Comparison of ENCODE assay signal across 23 cellular contexts in genomic region chr2:36633470-36634092, GRCh38. TPM values are rescaled to one million over a fixed set of nuclear protein-coding genes. Genes with fewer than 3 reads are reported as not detected.
DNase-seq lines count a peak whose midpoint lies in the region; ATAC-seq lines count a peak whose summit lies in the region.
"Had no signal": no experiment of that assay in that cellular context is flagged by ENCODE, and none has a peak within 500 bp of the region (broad histone marks: within the 10 kb centered on the region; RNA-seq: fewer than 3 reads in every experiment).

No MANE protein-coding gene starts in this region.

- no peak overlapping the region for H3K27ac Mint-ChIP-seq in activated T-cell treated with anti-CD3 and anti-CD28 coated beads, Interleukin-2, amount 50 U/mL, for 24 hours
- H3K27ac Mint-ChIP-seq in activated T-helper 17 cell treated with anti-CD3 and anti-CD28 coated beads, Interleukin-2, amount 50 U/mL, for 72 hours: no peak overlapping the region
- H3K27ac Mint-ChIP-seq: activated CD4-positive, alpha-beta T cell treated with anti-CD3 and anti-CD28 coated beads, Interleukin-2, amount 10 ng/mL, durations not matched to agents 24 days and 14 days; immature natural killer cell; natural killer cell treated with Interleukin-12 subunit alpha and Interleukin-12 subunit beta and Interleukin-15 and Interleukin-18, amount 100 ng/mL, for 72 hours; T-helper 1 cell treated with Interleukin-12 subunit alpha and Interleukin-12 subunit beta and Interleukin-4 antibody, amounts not matched to agents 30 μg/mL and 1 μg/mL, for 36 hours; type B pancreatic cell had no signal

- no peak overlapping the region for H3K4me3 Mint-ChIP-seq in activated T-cell treated with anti-CD3 and anti-CD28 coated beads, Interleukin-2, amount 50 U/mL, for 4 hours
- H3K4me3 Mint-ChIP-seq in activated T-cell treated with anti-CD3 and anti-CD28 coated beads, Interleukin-2, amount 50 U/mL, for 24 hours: no peak overlapping the region
- no peak overlapping the region for H3K4me3 Mint-ChIP-seq in activated T-helper 17 cell treated with anti-CD3 and anti-CD28 coated beads, Interleukin-2, amount 50 U/mL, for 72 hours
- H3K4me3 Mint-ChIP-seq: activated CD4-positive, alpha-beta T cell treated with anti-CD3 and anti-CD28 coated beads, Interleukin-2, amount 10 ng/mL, durations not matched to agents 24 days and 14 days; immature natural killer cell; natural killer cell treated with Interleukin-12 subunit alpha and Interleukin-12 subunit beta and Interleukin-15 and Interleukin-18, amount 100 ng/mL, for 72 hours; T-helper 1 cell treated with Interleukin-12 subunit alpha and Interleukin-12 subunit beta and Interleukin-4 antibody, amounts not matched to agents 30 μg/mL and 1 μg/mL, for 36 hours; type B pancreatic cell had no signal

- H3K4me1 Mint-ChIP-seq in activated T-cell treated with anti-CD3 and anti-CD28 coated beads, Interleukin-2, amount 50 U/mL, for 4 hours (ENCODE audit: low read depth): no peaks in the 10 kb centered on the region
- peaks cover 1% of the 10 kb centered on the region for H3K4me1 Mint-ChIP-seq in activated T-cell treated with anti-CD3 and anti-CD28 coated beads, Interleukin-2, amount 50 U/mL, for 24 hours (ENCODE audit: low read depth)
- H3K4me1 Mint-ChIP-seq in activated T-helper 17 cell treated with anti-CD3 and anti-CD28 coated beads, Interleukin-2, amount 50 U/mL, for 72 hours: peaks cover 8% of the 10 kb centered on the region
- H3K4me1 Mint-ChIP-seq: immature natural killer cell had no signal

- no peak for DNase-seq in activated T-cell treated with anti-CD3 and anti-CD28 coated beads, Interleukin-2, amount 50 U/mL, for 4 hours
- DNase-seq in activated T-cell treated with anti-CD3 and anti-CD28 coated beads, Interleukin-2, amount 50 U/mL, for 24 hours: no peak
- DNase-seq in HS-5 (ENCODE audit: low read depth) (peak; percentile 36), iris pigment epithelial cell (ENCODE audit: low read depth) (peak; percentile 36), SW 1271 (lab: John Stamatoyannopoulos, UW) (no peak)
- DNase-seq: activated CD4-positive, alpha-beta T cell treated with anti-CD3 and anti-CD28 coated beads, Interleukin-2, amount 10 ng/mL, durations not matched to agents 24 days and 14 days; activated effector memory CD4-positive, alpha-beta T cell treated with anti-CD3 and anti-CD28 coated beads, Interleukin-2, amount 50 U/mL, for 16 hours; adrenal gland; cortex of kidney; DND-41; immature natural killer cell; KBM-7; left ventricle myocardium inferior; midbrain; NCI-H2171 treated with DMSO at 0.1 percent for 48 hours; NCI-H748 treated with DMSO at 0.1 percent for 48 hours; SIG-M5 had no signal

- ATAC-seq in activated T-cell treated with anti-CD3 and anti-CD28 coated beads, Interleukin-2, amount 50 U/mL, for 4 hours: peak; percentile 40 to 54
- peak; percentile 74 for ATAC-seq in activated T-helper 17 cell treated with anti-CD3 and anti-CD28 coated beads, Interleukin-2, amount 50 U/mL, for 72 hours (replicated peaks)
- ATAC-seq in GM18858 (IDR thresholded peaks at IDR 0.05; ENCODE audit: unreplicated experiment): no peak
- no peak for ATAC-seq in GM18861 (IDR thresholded peaks at IDR 0.05; ENCODE audit: unreplicated experiment)
- ATAC-seq: natural killer cell treated with Interleukin-12 subunit alpha and Interleukin-12 subunit beta and Interleukin-15 and Interleukin-18, amount 100 ng/mL, for 72 hours had no signal

- H3K36me3 Mint-ChIP-seq in activated T-cell treated with anti-CD3 and anti-CD28 coated beads, Interleukin-2, amount 50 U/mL, for 4 hours (ENCODE audit: insufficient read depth): no peaks in the 10 kb centered on the region
- H3K36me3 Mint-ChIP-seq in activated T-cell treated with anti-CD3 and anti-CD28 coated beads, Interleukin-2, amount 50 U/mL, for 24 hours (ENCODE audit: low read depth): no peaks in the 10 kb centered on the region
- H3K36me3 Mint-ChIP-seq in activated T-helper 17 cell treated with anti-CD3 and anti-CD28 coated beads, Interleukin-2, amount 50 U/mL, for 72 hours (ENCODE audit: low read depth): no peaks in the 10 kb centered on the region
- H3K36me3 Mint-ChIP-seq: natural killer cell treated with Interleukin-12 subunit alpha and Interleukin-12 subunit beta and Interleukin-15 and Interleukin-18, amount 100 ng/mL, for 72 hours; type B pancreatic cell had no signal

- peaks cover 14% of the 10 kb centered on the region for H3K27me3 Mint-ChIP-seq in activated T-cell treated with anti-CD3 and anti-CD28 coated beads, Interleukin-2, amount 50 U/mL, for 4 hours (ENCODE audit: low read depth)
- H3K27me3 Mint-ChIP-seq in activated T-cell treated with anti-CD3 and anti-CD28 coated beads, Interleukin-2, amount 50 U/mL, for 24 hours: peaks cover 18% of the 10 kb centered on the region
- peaks cover 29% of the 10 kb centered on the region for H3K27me3 Mint-ChIP-seq in activated T-helper 17 cell treated with anti-CD3 and anti-CD28 coated beads, Interleukin-2, amount 50 U/mL, for 72 hours
- H3K27me3 Mint-ChIP-seq: type B pancreatic cell had no signal

- no peaks in the 10 kb centered on the region for H3K9me3 Mint-ChIP-seq in activated T-cell treated with anti-CD3 and anti-CD28 coated beads, Interleukin-2, amount 50 U/mL, for 4 hours
- no peaks in the 10 kb centered on the region for H3K9me3 Mint-ChIP-seq in activated T-cell treated with anti-CD3 and anti-CD28 coated beads, Interleukin-2, amount 50 U/mL, for 24 hours
- H3K9me3 Mint-ChIP-seq in activated T-helper 17 cell treated with anti-CD3 and anti-CD28 coated beads, Interleukin-2, amount 50 U/mL, for 72 hours: peaks cover 6% of the 10 kb centered on the region
- H3K9me3 Mint-ChIP-seq: natural killer cell treated with Interleukin-12 subunit alpha and Interleukin-12 subunit beta and Interleukin-15 and Interleukin-18, amount 100 ng/mL, for 72 hours had no signal

RNA-seq across cellular contexts. Expression of gene FEZ2, which starts 35.6 kb away (rescaled TPM):
- 1 to 10 TPM; 7.4 to 10.0 (median 8.2) TPM for total RNA-seq in activated T-cell treated with anti-CD3 and anti-CD28 coated beads, Interleukin-2, amount 50 U/mL, for 4 hours
- 10 to 100 TPM; 10.2 to 16.3 TPM for total RNA-seq in activated T-helper 17 cell treated with anti-CD3 and anti-CD28 coated beads, Interleukin-2, amount 50 U/mL, for 72 hours

Comparison
In these comparisons a context has a peak if more than half of its experiments do, and no peak if none do; other contexts are left out.
1. ATAC-seq: peak in activated T-cell treated with anti-CD3 and anti-CD28 coated beads, Interleukin-2, amount 50 U/mL, for 4 hours (2 of 2) and activated T-helper 17 cell treated with anti-CD3 and anti-CD28 coated beads, Interleukin-2, amount 50 U/mL, for 72 hours (single experiment); none in GM18858 (single experiment) and GM18861 (single experiment).
2. DNase-seq: peak in HS-5 (single experiment) and iris pigment epithelial cell (single experiment); none in activated T-cell treated with anti-CD3 and anti-CD28 coated beads, Interleukin-2, amount 50 U/mL, for 4 hours (single experiment), activated T-cell treated with anti-CD3 and anti-CD28 coated beads, Interleukin-2, amount 50 U/mL, for 24 hours (single experiment) and SW 1271 (0 of 2).